1 cellular context compared by ENCODE assay signal in genomic region chr2:157747695-157748370, GRCh38.
TF ChIP-seq lines count a peak whose summit lies in the region.

No MANE protein-coding gene starts in this region.

TF ChIP-seq in GM23338, 12 proteins besides CTCF, POLR2A, EP300 and RAD21:
- TF ChIP-seq ZNF462 (CRISPR knock-in tag; IDR thresholded peaks at IDR 0.05) = no peak
- no peak for TF ChIP-seq EZH2phosphoT487 (IDR thresholded peaks at IDR 0.05; ENCODE audit: unreplicated experiment)
- no peak for TF ChIP-seq ZNF114 (CRISPR knock-in tag; IDR thresholded peaks at IDR 0.05)
- TF ChIP-seq NANOG (IDR thresholded peaks at IDR 0.05; ENCODE audit: borderline replicate concordance) = no peak
- TF ChIP-seq, protein P1, sequence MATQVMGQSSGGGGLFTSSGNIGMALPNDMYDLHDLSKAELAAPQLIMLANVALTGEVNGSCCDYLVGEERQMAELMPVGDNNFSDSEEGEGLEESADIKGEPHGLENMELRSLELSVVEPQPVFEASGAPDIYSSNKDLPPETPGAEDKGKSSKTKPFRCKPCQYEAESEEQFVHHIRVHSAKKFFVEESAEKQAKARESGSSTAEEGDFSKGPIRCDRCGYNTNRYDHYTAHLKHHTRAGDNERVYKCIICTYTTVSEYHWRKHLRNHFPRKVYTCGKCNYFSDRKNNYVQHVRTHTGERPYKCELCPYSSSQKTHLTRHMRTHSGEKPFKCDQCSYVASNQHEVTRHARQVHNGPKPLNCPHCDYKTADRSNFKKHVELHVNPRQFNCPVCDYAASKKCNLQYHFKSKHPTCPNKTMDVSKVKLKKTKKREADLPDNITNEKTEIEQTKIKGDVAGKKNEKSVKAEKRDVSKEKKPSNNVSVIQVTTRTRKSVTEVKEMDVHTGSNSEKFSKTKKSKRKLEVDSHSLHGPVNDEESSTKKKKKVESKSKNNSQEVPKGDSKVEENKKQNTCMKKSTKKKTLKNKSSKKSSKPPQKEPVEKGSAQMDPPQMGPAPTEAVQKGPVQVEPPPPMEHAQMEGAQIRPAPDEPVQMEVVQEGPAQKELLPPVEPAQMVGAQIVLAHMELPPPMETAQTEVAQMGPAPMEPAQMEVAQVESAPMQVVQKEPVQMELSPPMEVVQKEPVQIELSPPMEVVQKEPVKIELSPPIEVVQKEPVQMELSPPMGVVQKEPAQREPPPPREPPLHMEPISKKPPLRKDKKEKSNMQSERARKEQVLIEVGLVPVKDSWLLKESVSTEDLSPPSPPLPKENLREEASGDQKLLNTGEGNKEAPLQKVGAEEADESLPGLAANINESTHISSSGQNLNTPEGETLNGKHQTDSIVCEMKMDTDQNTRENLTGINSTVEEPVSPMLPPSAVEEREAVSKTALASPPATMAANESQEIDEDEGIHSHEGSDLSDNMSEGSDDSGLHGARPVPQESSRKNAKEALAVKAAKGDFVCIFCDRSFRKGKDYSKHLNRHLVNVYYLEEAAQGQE (IDR thresholded peaks at IDR 0.05; ENCODE audit: unreplicated experiment) = no peak
- no peak for TF ChIP-seq CREB1 (CRISPR knock-in tag; IDR thresholded peaks at IDR 0.05; ENCODE audit: low read depth)
- TF ChIP-seq ZNF331 (CRISPR knock-in tag; IDR thresholded peaks at IDR 0.05; ENCODE audit: low read depth) = no peak
- TF ChIP-seq POLR2AphosphoS5 (IDR thresholded peaks at IDR 0.05; ENCODE audit: low read depth) = no peak
- TF ChIP-seq STAT1 (IDR thresholded peaks at IDR 0.05; ENCODE audit: unreplicated experiment) = no peak
- no peak for TF ChIP-seq JUNB (IDR thresholded peaks at IDR 0.05; ENCODE audit: unreplicated experiment)
- TF ChIP-seq ETS1 (IDR thresholded peaks at IDR 0.05) = no peak
- TF ChIP-seq EZH2 (IDR thresholded peaks at IDR 0.05; ENCODE audit: low read depth, unreplicated experiment) = no peak
TF ChIP-seq in GM23338: peak in this region for 0.
